In genomic region chr12:89468648-89469326, GRCh38 we compare ENCODE assay signal across 10 cellular contexts.
A peak's percentile ranks its signal among the peaks of the same experiment; 100 is the strongest.
DNase-seq lines count a peak whose midpoint lies in the region; ATAC-seq and TF ChIP-seq lines count a peak whose summit lies in the region.
"Had no signal": no experiment of that assay in that cellular context is flagged by ENCODE, and none has a peak within 500 bp of the region (broad histone marks: within the 10 kb centered on the region; RNA-seq: fewer than 3 reads in every experiment).

No MANE protein-coding gene starts in this region.

- no peak for TF ChIP-seq CTCF in GM13976 (IDR thresholded peaks at IDR 0.05; ENCODE audit: borderline replicate concordance, control extremely low read depth, extremely low read depth, insufficient read depth, missing control alignments)

- peak; percentile 85 for ATAC-seq in GM21423 (IDR thresholded peaks at IDR 0.05; ENCODE audit: unreplicated experiment)
- peak; percentile 83 for ATAC-seq in HG03460 (IDR thresholded peaks at IDR 0.05; ENCODE audit: unreplicated experiment)
- peak; percentile 94 for ATAC-seq in central memory CD8-positive, alpha-beta T cell (replicated peaks; ENCODE audit: extremely low read depth, poor library complexity, severe bottlenecking)

- H3K27ac Mint-ChIP-seq in central memory CD8-positive, alpha-beta T cell (ENCODE audit: low read depth) = peak overlapping the region; percentile 77
- H3K27ac Mint-ChIP-seq: type B pancreatic cell had no signal

- DNase-seq in GM13976 (ENCODE audit: low spot score) (peak; percentile 36), islet precursor cell (no peak), pons (ENCODE audit: low spot score) (no peak), NCI-H2171 treated with DMSO at 0.1 percent for 48 hours (lab: John Stamatoyannopoulos, UW) (no peak)
- no peak for DNase-seq in central memory CD8-positive, alpha-beta T cell (ENCODE audit: low spot score in 2 of 2)
- no peak for DNase-seq in activated CD4-positive, alpha-beta T cell treated with anti-CD3 and anti-CD28 coated beads for 48 hours

- H3K9me3 Mint-ChIP-seq in central memory CD8-positive, alpha-beta T cell = no peaks in the 10 kb centered on the region
- H3K9me3 Mint-ChIP-seq: neural crest cell, type B pancreatic cell had no signal

- peaks cover 56% of the 10 kb centered on the region for H3K4me1 Mint-ChIP-seq in central memory CD8-positive, alpha-beta T cell

- H3K4me3 Mint-ChIP-seq in central memory CD8-positive, alpha-beta T cell = peak overlapping the region; percentile 54
- H3K4me3 Mint-ChIP-seq: neural crest cell, type B pancreatic cell had no signal

- H3K36me3 Mint-ChIP-seq in central memory CD8-positive, alpha-beta T cell (ENCODE audit: insufficient read depth) = peaks cover 2% of the 10 kb centered on the region

- H3K27me3 Mint-ChIP-seq in central memory CD8-positive, alpha-beta T cell = no peaks in the 10 kb centered on the region
- H3K27me3 Mint-ChIP-seq: type B pancreatic cell had no signal

- in situ Hi-C loops in GM13976 (cut with MboI; ENCODE audit: low sequenced_read_pairs, unreplicated experiment) = no loop called here
